In genomic region chr21:25708467-25709065, GRCh38 we compare ENCODE assay signal across 9 cellular contexts. TPM values are rescaled to one million over a fixed set of nuclear protein-coding genes. Genes with fewer than 3 reads are reported as not detected.
A peak's percentile ranks its signal among the peaks of the same experiment; 100 is the strongest.
DNase-seq lines count a peak whose midpoint lies in the region; ATAC-seq, FAIRE-seq and TF ChIP-seq lines count a peak whose summit lies in the region.
"Had no signal": no experiment of that assay in that cellular context is flagged by ENCODE, and none has a peak within 500 bp of the region (broad histone marks: within the 10 kb centered on the region; RNA-seq: fewer than 3 reads in every experiment).

No MANE protein-coding gene starts in this region.

- FAIRE-seq in GM12878 (lab: Jason Lieb, UNC), result no peak

- TF ChIP-seq EP300 in GM12878 (IDR thresholded peaks at IDR 0.05; ENCODE audit: borderline replicate concordance in 1 of 2, control insufficient read depth in 1 of 2, low read depth in 2 of 2, low read length in 2 of 2), result no peak

- SMC1A ChIA-PET in GM12878 (lab: Charles Lee; ENCODE audit: uncharacterized antibody, unreplicated experiment), result interaction anchor here (1.5 to 4.3 kb wide), 2 partner anchors 11 to 99 kb away, joined by 3 to 32 read pairs; no protein-coding TSS in a partner anchor

- H4K20me1 ChIP-seq in GM12878 (ENCODE audit: control insufficient read depth, insufficient read depth), result no peaks in the 10 kb centered on the region

- TF ChIP-seq CTCF in GM12878 (IDR thresholded peaks at IDR 0.05 in 2 of 3, conservative IDR thresholded peaks at IDR 0.05 in 1 of 3; ENCODE audit: control insufficient read depth in 2 of 3, extremely low read depth in 1 of 3, insufficient read depth in 1 of 3, low read depth in 3 of 3, low read length in 3 of 3) (peak; percentile 66 to 74 (median 72)), kidney epithelial cell (IDR thresholded peaks at IDR 0.05; ENCODE audit: insufficient read depth, low read length, poor library complexity, severe bottlenecking) (peak; percentile 67)

- H3K9ac ChIP-seq in GM12878 (ENCODE audit: control insufficient read depth, insufficient read depth, low read length), result no peak overlapping the region

- no peaks in the 10 kb centered on the region for H3K27me3 Mint-ChIP-seq in T-cell

- no peak overlapping the region for H3K27ac Mint-ChIP-seq in T-cell

- peak; percentile 75 for TF ChIP-seq RAD21 in GM12878 (IDR thresholded peaks at IDR 0.05; ENCODE audit: insufficient read depth, low read depth, low read length)

- peaks cover 0 to 2% of the 10 kb centered on the region in 2 experiments; a peak in 1 of 4 replicates for H3K36me3 ChIP-seq in GM12878 (ENCODE audit: control insufficient read depth in 2 of 2, insufficient read depth in 2 of 2, low read length in 1 of 2)
- H3K36me3 ChIP-seq in kidney epithelial cell (ENCODE audit: control insufficient read depth, insufficient read depth, low read length), result no peaks in the 10 kb centered on the region

- 50% methylated on average over 7 of the region's 7 CpGs for WGBS in GM12878 (ENCODE audit: insufficient coverage, insufficient replicate concordance, low lambda C conversion rate, missing lambda C conversion rate)

- no peak overlapping the region for H3K27ac ChIP-seq in GM12878 (ENCODE audit: control insufficient read depth, insufficient read depth)
- H3K27ac ChIP-seq: epithelial cell of prostate had no signal

- no peaks in the 10 kb centered on the region for H3K36me3 Mint-ChIP-seq in T-cell

- peak in 2 of 4 experiments; percentile 19 to 38 for ATAC-seq in T-cell (replicated peaks in 1 of 4)
- peak; percentile 63 for ATAC-seq in GM12878
- ATAC-seq in HG03565 (IDR thresholded peaks at IDR 0.05; ENCODE audit: unreplicated experiment), result no peak

- H3K4me2 ChIP-seq in GM12878 (ENCODE audit: control insufficient read depth, insufficient read depth), result no peak overlapping the region

- H3K4me3 ChIP-seq in GM12878 (no peak overlapping the region), kidney epithelial cell (ENCODE audit: low read depth, low read length) (no peak overlapping the region)

- no peaks in the 10 kb centered on the region for H3K79me2 ChIP-seq in GM12878 (ENCODE audit: control insufficient read depth, insufficient read depth, low read length)

- BruUV-seq in GM12878 (replicated peaks; lab: Mats Ljungman, UMichigan), result no TSS peak

- no peak overlapping the region; the same call in 1 of the 2 replicates for H2AFZ ChIP-seq in GM12878 (ENCODE audit: control insufficient read depth, low read depth, low read length)

- in situ Hi-C loops in GM12878 (cut with MboI), result loop anchor here (5.0 kb wide), 1 partner anchor 101 kb away; the partner anchor contains the start of gene MRPL39

- RAD21 ChIA-PET in GM12878 (lab: Charles Lee; ENCODE audit: unreplicated experiment), result interaction anchor here (1.0 to 2.1 kb wide), 4 partner anchors 94 to 321 kb away, joined by 3 to 7 read pairs (median 3); no protein-coding TSS in a partner anchor

- H3K4me3 Mint-ChIP-seq in T-cell, result no peak overlapping the region

- H3K4me1 Mint-ChIP-seq in T-cell, result no peaks in the 10 kb centered on the region

- no peak for TF ChIP-seq POLR2A in GM12878 (IDR thresholded peaks at IDR 0.05; ENCODE audit: low read depth, low read length)

- no peaks in the 10 kb centered on the region for H3K4me1 ChIP-seq in GM12878 (ENCODE audit: control insufficient read depth, insufficient read depth, low read length)

- intact Hi-C loops in GM12878 (cut with micrococcal nuclease; ENCODE audit: unreplicated experiment), result loop anchor here (1.0 kb wide), 1 partner anchor 100 kb away; no protein-coding TSS in a partner anchor

- H3K9me3 Mint-ChIP-seq in T-cell, result no peaks in the 10 kb centered on the region

- no peaks in the 10 kb centered on the region for H3K9me3 ChIP-seq in GM12878 (replicated peaks; ENCODE audit: control insufficient read depth, insufficient read depth, low read length)

- POLR2A ChIA-PET in T-cell (lab: Charles Lee), result no interaction called here
- POLR2A ChIA-PET in GM12878 (lab: Charles Lee), result no interaction called here

- H3K27me3 ChIP-seq in GM12878 (replicated peaks in 1 of 2; ENCODE audit: control insufficient read depth in 2 of 2, insufficient read depth in 2 of 2, low read length in 1 of 2) (no peaks in the 10 kb centered on the region), kidney epithelial cell (ENCODE audit: control insufficient read depth, insufficient read depth, low read length) (no peaks in the 10 kb centered on the region)

- CTCF ChIA-PET in T-cell (lab: Charles Lee), result interaction anchor here (0.6 to 2.1 kb wide), 10 partner anchors 10 to 278 kb away, joined by 3 to 21 read pairs (median 5); no protein-coding TSS in a partner anchor
- CTCF ChIA-PET in GM12878 (lab: Yijun Ruan, JAX), result interaction anchor here (0.8 to 4.3 kb wide), 13 partner anchors 9 to 425 kb away, joined by 3 to 70 read pairs (median 5); partner anchors contain the start of gene JAM2

- DNase-seq in NCI-H2171 treated with DMSO at 0.1 percent for 48 hours (lab: John Stamatoyannopoulos, UW) (peak; percentile 47), NCI-H2171 (lab: John Stamatoyannopoulos, UW) (no peak), Kasumi-1 (lab: John Stamatoyannopoulos, UW) (peak; percentile 49 to 72), T-cell (peak in 29 of 34 experiments; percentile 3 to 50 (median 32)), GM12878 (ENCODE audit: low read depth, low spot score) (no peak), kidney epithelial cell (ENCODE audit: low read depth) (no peak)
- peak; percentile 19 to 27 for DNase-seq in stimulated activated CD4-positive, alpha-beta T cell treated with anti-CD3 and anti-CD28 coated beads, Interleukin-4, amount 100 ng/mL, for 48 hours (ENCODE audit: low read depth in 2 of 2)

TF ChIP-seq in GM12878, 131 proteins besides CTCF, POLR2A, EP300 and RAD21 (continues in another document):
- TF ChIP-seq KLF5 (IDR thresholded peaks at IDR 0.05; ENCODE audit: partially characterized antibody) (no peak), CEBPZ (IDR thresholded peaks at IDR 0.05; ENCODE audit: low read depth, low read length) (no peak)

RNA-seq across cellular contexts. Expression of gene ATP5PF, which starts 26.1 kb away (rescaled TPM):
- total RNA-seq in T-cell (10 to 100 TPM; 35.1 to 52.2 (median 46.6) TPM), GM12878 (2014; rRNA removed) (103 and 110 TPM in 2 replicates), GM12878 (2014; rRNA removed; fragmentation: Illumina TruSeq; extraction: Trizol) (170 and 175 TPM in 2 replicates), GM12878 (2021) (140 and 147 TPM in 2 replicates), kidney epithelial cell (107 and 135 TPM in 2 replicates)
- total RNA-seq in GM12878 (2013; cell fraction: nucleolus; rRNA removed), result 16.7 and 17.7 TPM in 2 replicates
- polyA plus RNA-seq in GM12878 (2011; ENCODE audit: low read depth), result 191 TPM
- polyA plus RNA-seq in GM12878 (2011; rRNA removed) (257 and 338 TPM in 2 replicates), GM12878 (2014; fragmentation: Illumina TruSeq; extraction: Trizol) (534 and 796 TPM in 2 replicates), GM12878 (2014; fragmentation: Nextera tagmentation; extraction: Ambion mirVana) (1,000 to 10,000 TPM; 1,189 to 1,604 TPM), GM12878 (2014; rRNA removed) (375 and 439 TPM in 2 replicates), GM12878 (2016; fragmentation: Nextera tagmentation; extraction: Ambion mirVana) (100 to 1,000 TPM; 851 to 853 TPM)
- polyA plus RNA-seq in GM12878 (2011; cell fraction: cytosol; rRNA removed), result 127 and 146 TPM in 2 replicates
- 51.3 and 62.4 TPM in 2 replicates for polyA plus RNA-seq in GM12878 (2011; cell fraction: nucleus; rRNA removed)
- 197 and 228 TPM in 2 replicates for polyA plus RNA-seq in GM12878 (2012)
- 50.2 and 57.6 TPM in 2 replicates for polyA minus RNA-seq in GM12878 (2011; rRNA and poly(A)+ RNA removed)
- polyA minus RNA-seq in GM12878 (2011; cell fraction: cytosol; rRNA and poly(A)+ RNA removed), result 13.4 and 27.2 TPM in 2 replicates
- polyA minus RNA-seq in GM12878 (2011; cell fraction: nucleus; rRNA and poly(A)+ RNA removed), result 13.3 and 17.8 TPM in 2 replicates

RNA-seq across cellular contexts. Expression of gene GABPA, which starts 26.2 kb away (rescaled TPM):
- total RNA-seq in T-cell, result 10 to 100 TPM; 23.5 to 28.3 (median 25.5) TPM
- total RNA-seq in GM12878 (2013; cell fraction: nucleolus; rRNA removed), result 20.5 and 22.3 TPM in 2 replicates
- total RNA-seq in GM12878 (2014; rRNA removed), result 19.3 and 23.7 TPM in 2 replicates
- total RNA-seq in GM12878 (2014; rRNA removed; fragmentation: Illumina TruSeq; extraction: Trizol), result 23.5 and 24.6 TPM in 2 replicates
- 22.4 and 23.2 TPM in 2 replicates for total RNA-seq in GM12878 (2021)
- polyA plus RNA-seq in GM12878 (2011; ENCODE audit: low read depth), result 6.1 TPM
- 24.1 and 42.8 TPM in 2 replicates for polyA plus RNA-seq in GM12878 (2011; rRNA removed)
- polyA plus RNA-seq in GM12878 (2011; cell fraction: cytosol; rRNA removed), result 7.5 and 12.4 TPM in 2 replicates
- 15.5 and 16.1 TPM in 2 replicates for polyA plus RNA-seq in GM12878 (2011; cell fraction: nucleus; rRNA removed)
- 11.0 and 11.9 TPM in 2 replicates for polyA plus RNA-seq in GM12878 (2012)
- polyA plus RNA-seq in GM12878 (2014; fragmentation: Illumina TruSeq; extraction: Trizol), result 23.4 and 28.7 TPM in 2 replicates
- polyA plus RNA-seq in GM12878 (2014; fragmentation: Nextera tagmentation; extraction: Ambion mirVana), result 1 to 10 TPM; 7.6 to 8.4 TPM
- 14.7 and 16.3 TPM in 2 replicates for polyA plus RNA-seq in GM12878 (2014; rRNA removed)
- polyA plus RNA-seq in GM12878 (2016; fragmentation: Nextera tagmentation; extraction: Ambion mirVana), result 10 to 100 TPM; 25.1 to 25.6 TPM
- 13.4 and 23.1 TPM in 2 replicates for polyA minus RNA-seq in GM12878 (2011; rRNA and poly(A)+ RNA removed)
- 7.9 and 9.1 TPM in 2 replicates for polyA minus RNA-seq in GM12878 (2011; cell fraction: cytosol; rRNA and poly(A)+ RNA removed)
- polyA minus RNA-seq in GM12878 (2011; cell fraction: nucleus; rRNA and poly(A)+ RNA removed), result 5.0 and 7.0 TPM in 2 replicates
- total RNA-seq in kidney epithelial cell, result 16.1 and 16.6 TPM in 2 replicates

Comparison
In these comparisons a context has a peak if more than half of its experiments do, and no peak if none do; other contexts are left out.
1. DNase-seq: peak in NCI-H2171 treated with DMSO at 0.1 percent for 48 hours (single experiment), Kasumi-1 (2 of 2), T-cell (29 of 34) and stimulated activated CD4-positive, alpha-beta T cell treated with anti-CD3 and anti-CD28 coated beads, Interleukin-4, amount 100 ng/mL, for 48 hours (2 of 2); none in NCI-H2171 (single experiment), GM12878 (single experiment) and kidney epithelial cell (single experiment).